In genomic region chr9:35909687-35910612, GRCh38 we compare ENCODE assay signal across 13 cellular contexts. TPM values are rescaled to one million over a fixed set of nuclear protein-coding genes. Genes with fewer than 3 reads are reported as not detected.
DNase-seq lines count a peak whose midpoint lies in the region; ATAC-seq and TF ChIP-seq lines count a peak whose summit lies in the region.
"Had no signal": no experiment of that assay in that cellular context is flagged by ENCODE, and none has a peak within 500 bp of the region (broad histone marks: within the 10 kb centered on the region; RNA-seq: fewer than 3 reads in every experiment).

No MANE protein-coding gene starts in this region.

- WGBS in esophagus, 2 donors, result 92 to 93% methylated on average over 34 of the region's 34 CpGs

- H3K9ac ChIP-seq in neural progenitor cell, result no peak overlapping the region

- H3F3A ChIP-seq in neural progenitor cell (ENCODE audit: low read depth), result peaks cover 24% of the 10 kb centered on the region

- H3K4me3 Mint-ChIP-seq in activated naive CD8-positive, alpha-beta T cell, result no peak overlapping the region
- no peak overlapping the region for H3K4me3 Mint-ChIP-seq in activated naive CD8-positive, alpha-beta T cell treated with anti-CD3 and anti-CD28 coated beads for 36 hours
- no peak overlapping the region for H3K4me3 Mint-ChIP-seq in neural progenitor cell
- H3K4me3 Mint-ChIP-seq: type B pancreatic cell had no signal

- no peaks in the 10 kb centered on the region for H4K20me1 ChIP-seq in neural progenitor cell (ENCODE audit: low read depth)

- peak overlapping the region; percentile 61 for H3K27ac Mint-ChIP-seq in activated naive CD8-positive, alpha-beta T cell
- H3K27ac Mint-ChIP-seq in activated naive CD8-positive, alpha-beta T cell treated with anti-CD3 and anti-CD28 coated beads for 36 hours, result no peak overlapping the region
- peak overlapping the region; percentile 78 for H3K27ac Mint-ChIP-seq in neural progenitor cell

- intact Hi-C loops in vagina (cut with DNase I), result loop anchor here (5.0 kb wide), 1 partner anchor 37 kb away; no protein-coding TSS in a partner anchor

- peaks cover 11 to 28% of the 10 kb centered on the region in 2 donors for H3K4me1 ChIP-seq in esophagus (ENCODE audit: control insufficient read depth in 2 of 2, insufficient read depth in 2 of 2, low read length in 1 of 2)
- H3K4me1 ChIP-seq in neural progenitor cell, result peaks cover 22% of the 10 kb centered on the region
- H3K4me1 ChIP-seq in vagina, result peaks cover 71% of the 10 kb centered on the region

- DNase-seq in activated naive CD8-positive, alpha-beta T cell treated with anti-CD3 and anti-CD28 coated beads for 36 hours, result no peak
- DNase-seq in neural progenitor cell (ENCODE audit: low spot score) (no peak), vagina (ENCODE audit: extremely low spot score in 2 of 2) (no peak), iPS-NIHi7 (ENCODE audit: extremely low spot score) (no peak)
- DNase-seq: activated gamma-delta T cell treated with Interleukin-2 at 50 U/mL for 16 hours; NK-92 treated with Interleukin-12 subunit alpha and Interleukin-12 subunit beta, amount 100 ng/mL, for 24 hours had no signal

- H3K27me3 Mint-ChIP-seq in activated naive CD8-positive, alpha-beta T cell, result no peaks in the 10 kb centered on the region
- no peaks in the 10 kb centered on the region for H3K27me3 Mint-ChIP-seq in activated naive CD8-positive, alpha-beta T cell treated with anti-CD3 and anti-CD28 coated beads for 36 hours
- H3K27me3 Mint-ChIP-seq in neural progenitor cell (ENCODE audit: insufficient read depth, low read depth), result no peaks in the 10 kb centered on the region
- H3K27me3 Mint-ChIP-seq: type B pancreatic cell had no signal

- no peaks in the 10 kb centered on the region for H3K9me3 Mint-ChIP-seq in activated naive CD8-positive, alpha-beta T cell (ENCODE audit: low read depth)
- H3K9me3 Mint-ChIP-seq in activated naive CD8-positive, alpha-beta T cell treated with anti-CD3 and anti-CD28 coated beads for 36 hours, result no peaks in the 10 kb centered on the region
- no peaks in the 10 kb centered on the region for H3K9me3 Mint-ChIP-seq in neural progenitor cell
- H3K9me3 Mint-ChIP-seq: type B pancreatic cell had no signal

- H3K79me2 ChIP-seq in neural progenitor cell (ENCODE audit: low read depth), result no peaks in the 10 kb centered on the region

- peaks cover 55% of the 10 kb centered on the region for H3K4me1 Mint-ChIP-seq in activated naive CD8-positive, alpha-beta T cell (ENCODE audit: low read depth)
- peaks cover 36% of the 10 kb centered on the region for H3K4me1 Mint-ChIP-seq in activated naive CD8-positive, alpha-beta T cell treated with anti-CD3 and anti-CD28 coated beads for 36 hours
- peaks cover 47% of the 10 kb centered on the region for H3K4me1 Mint-ChIP-seq in neural progenitor cell

- H3K27me3 ChIP-seq in esophagus (ENCODE audit: control insufficient read depth in 1 of 2, insufficient read depth in 2 of 2, low read length in 2 of 2) (no peaks in the 10 kb centered on the region), neural progenitor cell (no peaks in the 10 kb centered on the region), vagina (no peaks in the 10 kb centered on the region)

- H3K36me3 Mint-ChIP-seq in activated naive CD8-positive, alpha-beta T cell, result no peaks in the 10 kb centered on the region
- H3K36me3 Mint-ChIP-seq in activated naive CD8-positive, alpha-beta T cell treated with anti-CD3 and anti-CD28 coated beads for 36 hours, result no peaks in the 10 kb centered on the region
- H3K36me3 Mint-ChIP-seq in neural progenitor cell, result no peaks in the 10 kb centered on the region
- H3K36me3 Mint-ChIP-seq: type B pancreatic cell had no signal

- TF ChIP-seq POLR2A in vagina (IDR thresholded peaks at IDR 0.05), result no peak

- peak overlapping the region; percentile 87 to 93 for H3K27ac ChIP-seq in esophagus (ENCODE audit: low read depth in 2 of 2, low read length in 1 of 2)
- H3K27ac ChIP-seq in neural progenitor cell, result no peak overlapping the region
- peak overlapping the region; percentile 97 for H3K27ac ChIP-seq in vagina

- H3K9me3 ChIP-seq in esophagus (ENCODE audit: control insufficient read depth in 2 of 2, insufficient read depth in 1 of 2, low read depth in 1 of 2, low read length in 1 of 2) (no peaks in the 10 kb centered on the region), neural progenitor cell (ENCODE audit: low read depth) (no peaks in the 10 kb centered on the region), vagina (no peaks in the 10 kb centered on the region)

- ATAC-seq in GM21825 (IDR thresholded peaks at IDR 0.05; ENCODE audit: unreplicated experiment) (no peak), GM18520 (IDR thresholded peaks at IDR 0.05; ENCODE audit: unreplicated experiment) (no peak)

- H2AFZ ChIP-seq in neural progenitor cell (replicated peaks), result peak overlapping the region; percentile 34

- no peak overlapping the region for H3K4me3 ChIP-seq in esophagus (ENCODE audit: low read depth in 1 of 2, low read length in 2 of 2)
- H3K4me3 ChIP-seq in neural progenitor cell, result no peak overlapping the region
- no peak overlapping the region for H3K4me3 ChIP-seq in vagina

- no peak overlapping the region for H3K4me2 ChIP-seq in neural progenitor cell

- no peak for TF ChIP-seq CTCF in neural progenitor cell (IDR thresholded peaks at IDR 0.05)
- no peak for TF ChIP-seq CTCF in vagina (IDR thresholded peaks at IDR 0.05)

- H3K36me3 ChIP-seq in esophagus (ENCODE audit: control insufficient read depth in 2 of 2, insufficient read depth in 2 of 2, low read length in 1 of 2), result no peaks in the 10 kb centered on the region
- H3K36me3 ChIP-seq in neural progenitor cell, result no peaks in the 10 kb centered on the region
- no peaks in the 10 kb centered on the region for H3K36me3 ChIP-seq in vagina

RNA-seq across cellular contexts. Expression of gene SPAAR, which starts 0.7 kb away (rescaled TPM):
- total RNA-seq in activated naive CD8-positive, alpha-beta T cell treated with anti-CD3 and anti-CD28 coated beads for 36 hours, result not detected
- under 1 TPM; 0.29 to 0.33 TPM for polyA plus RNA-seq in esophagus
- total RNA-seq in neural progenitor cell (ENCODE audit: low replicate concordance), result 0.22 TPM in 1 of 2 replicates, not detected in the other
- 0.49 TPM for total RNA-seq in vagina

RNA-seq across cellular contexts. Expression of gene HRCT1, which starts 3.9 kb away (rescaled TPM):
- not detected for total RNA-seq in activated naive CD8-positive, alpha-beta T cell treated with anti-CD3 and anti-CD28 coated beads for 36 hours
- under 1 TPM; 0.61 to 0.94 TPM for polyA plus RNA-seq in esophagus
- total RNA-seq in neural progenitor cell (ENCODE audit: low replicate concordance) (not detected in 2 replicates), vagina (5.4 TPM)
- total RNA-seq: epithelial cell of proximal tubule had no signal

RNA-seq across cellular contexts. Expression of gene OR13J1, which starts 39.7 kb away (rescaled TPM):
- not detected for total RNA-seq in activated naive CD8-positive, alpha-beta T cell treated with anti-CD3 and anti-CD28 coated beads for 36 hours
- polyA plus RNA-seq in esophagus, result not detected
- not detected in 2 replicates for total RNA-seq in neural progenitor cell (ENCODE audit: low replicate concordance)
- not detected for total RNA-seq in vagina
- total RNA-seq: epithelial cell of proximal tubule, left colon had no signal

RNA-seq across cellular contexts. Expression of gene OR2S2, which starts 48.0 kb away (rescaled TPM):
- total RNA-seq in activated naive CD8-positive, alpha-beta T cell treated with anti-CD3 and anti-CD28 coated beads for 36 hours, result not detected
- polyA plus RNA-seq in esophagus, result not detected
- total RNA-seq in neural progenitor cell (ENCODE audit: low replicate concordance) (not detected in 2 replicates), vagina (not detected)
- total RNA-seq: epithelial cell of proximal tubule, left colon had no signal
